In the genomic region with DNA sequence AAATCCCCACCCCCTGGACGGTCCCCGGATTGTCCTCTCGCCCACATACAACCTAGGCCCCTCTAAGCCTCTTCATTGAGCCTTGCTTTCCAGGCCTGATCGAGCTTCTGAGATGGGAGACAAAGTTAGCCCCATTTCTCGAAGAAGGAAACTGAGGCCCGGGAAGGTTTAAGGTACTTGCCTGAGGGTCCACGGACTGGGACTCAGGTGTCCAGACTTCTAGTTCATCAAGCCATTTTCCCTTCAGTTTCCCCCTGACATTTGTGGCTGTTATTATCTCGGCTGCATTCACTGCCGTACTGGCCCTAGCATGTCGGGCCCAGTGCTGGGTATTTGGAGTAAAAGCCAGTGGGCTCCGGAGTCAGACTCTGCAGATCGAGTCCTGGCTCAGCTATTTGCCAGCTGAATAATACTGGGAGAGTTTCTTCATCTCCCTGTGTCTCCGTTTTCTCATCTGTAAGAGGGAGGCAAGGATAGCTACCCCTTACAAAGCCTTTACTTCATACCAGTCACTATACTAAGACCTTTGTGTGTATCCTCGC, we compare ENCODE assay signal across 8 cellular contexts.
DNase-seq lines count a peak whose midpoint lies in the region; ATAC-seq and TF ChIP-seq lines count a peak whose summit lies in the region.

No MANE protein-coding gene starts in this region.

- ATAC-seq in GM21367 (IDR thresholded peaks at IDR 0.05; ENCODE audit: unreplicated experiment) (peak; percentile 3), GM18861 (IDR thresholded peaks at IDR 0.05; ENCODE audit: unreplicated experiment) (no peak)

- H3K27me3 ChIP-seq in SU-DHL-6 (ENCODE audit: low read length) (no peaks in the 10 kb centered on the region), rectal smooth muscle tissue (ENCODE audit: control insufficient read depth, insufficient read depth, low read length) (no peaks in the 10 kb centered on the region)

- H3F3A ChIP-seq in SU-DHL-6 (ENCODE audit: insufficient read depth), result no peaks in the 10 kb centered on the region

- H3K27ac ChIP-seq in 22Rv1 (peak overlapping the region; percentile 83), SU-DHL-6 (ENCODE audit: low read depth, low read length) (peak overlapping the region; percentile 65), rectal smooth muscle tissue (ENCODE audit: low read depth, low read length) (peak overlapping the region; percentile 97)

- peaks cover 3% of the 10 kb centered on the region; the same call in 1 of the 2 replicates for H4K20me1 ChIP-seq in SU-DHL-6 (ENCODE audit: low read depth, low read length)

- H3K4me2 ChIP-seq in SU-DHL-6 (ENCODE audit: low read depth, low read length, poor library complexity, severe bottlenecking), result peak overlapping the region; percentile 92

- H3K79me2 ChIP-seq in SU-DHL-6 (ENCODE audit: insufficient read depth, low read length), result peaks cover 96% of the 10 kb centered on the region

- DNase-seq in foreskin fibroblast, result peak in 1 of 2 donors; percentile 28
- DNase-seq in AG20443 (ENCODE audit: low spot score), result no peak
- DNase-seq in dedifferentiated amniotic fluid mesenchymal stem cell (ENCODE audit: extremely low spot score), result no peak

- H3K36me3 ChIP-seq in SU-DHL-6 (ENCODE audit: low read length) (no peaks in the 10 kb centered on the region), rectal smooth muscle tissue (ENCODE audit: control insufficient read depth, insufficient read depth, low read length) (no peaks in the 10 kb centered on the region)

- no peaks in the 10 kb centered on the region for H3K9me3 ChIP-seq in SU-DHL-6 (ENCODE audit: insufficient read depth, low read length)

- H3K4me1 ChIP-seq in rectal smooth muscle tissue (ENCODE audit: control insufficient read depth, insufficient read depth, low read length), result peaks cover 10% of the 10 kb centered on the region

- H3K4me3 ChIP-seq in SU-DHL-6 (ENCODE audit: insufficient read depth, low read length, poor library complexity, severe bottlenecking) (peak overlapping the region; percentile 95), foreskin fibroblast (ENCODE audit: low read depth in 1 of 2, low read length in 2 of 2) (peak overlapping the region; percentile 76 to 94), rectal smooth muscle tissue (ENCODE audit: low read length) (peak overlapping the region; percentile 99)

- peak overlapping the region; percentile 88 for H2AFZ ChIP-seq in SU-DHL-6 (ENCODE audit: low read depth, low read length, severe bottlenecking)

- no peaks in the 10 kb centered on the region for H3K9me2 ChIP-seq in SU-DHL-6 (replicated peaks; ENCODE audit: insufficient read depth, low read length)

- peak overlapping the region; percentile 99 for H3K9ac ChIP-seq in SU-DHL-6 (ENCODE audit: low read length)
- peak overlapping the region; percentile 90 for H3K9ac ChIP-seq in rectal smooth muscle tissue (ENCODE audit: low read length)

- TF ChIP-seq CTCF in 22Rv1 (IDR thresholded peaks at IDR 0.05) (no peak), SU-DHL-6 (IDR thresholded peaks at IDR 0.05; ENCODE audit: insufficient read depth, low read length, poor library complexity, severe bottlenecking) (no peak), foreskin fibroblast (IDR thresholded peaks at IDR 0.05; ENCODE audit: low read depth, low read length) (no peak)
